ENCODE assay signal across 1 cellular context in genomic region chr1:100820195-100820594, GRCh38.
A peak's percentile ranks its signal among the peaks of the same experiment; 100 is the strongest.
TF ChIP-seq lines count a peak whose summit lies in the region.

No MANE protein-coding gene starts in this region.

TF ChIP-seq in WTC11, 78 proteins besides CTCF, POLR2A, EP300 and RAD21:
- peak; percentile 81 for TF ChIP-seq FOXK1 (CRISPR knock-in tag; IDR thresholded peaks at IDR 0.05)
- TF ChIP-seq HMGXB4 (CRISPR knock-in tag; IDR thresholded peaks at IDR 0.05) = 0 out of 2 replicates have a peak, but pooled peaks have one; percentile 27
- 0 out of 2 replicates have a peak, but pooled peaks have one; percentile 34 for TF ChIP-seq ZNF317 (CRISPR knock-in tag; IDR thresholded peaks at IDR 0.05; ENCODE audit: borderline replicate concordance, low read depth)
